In the genomic region with DNA sequence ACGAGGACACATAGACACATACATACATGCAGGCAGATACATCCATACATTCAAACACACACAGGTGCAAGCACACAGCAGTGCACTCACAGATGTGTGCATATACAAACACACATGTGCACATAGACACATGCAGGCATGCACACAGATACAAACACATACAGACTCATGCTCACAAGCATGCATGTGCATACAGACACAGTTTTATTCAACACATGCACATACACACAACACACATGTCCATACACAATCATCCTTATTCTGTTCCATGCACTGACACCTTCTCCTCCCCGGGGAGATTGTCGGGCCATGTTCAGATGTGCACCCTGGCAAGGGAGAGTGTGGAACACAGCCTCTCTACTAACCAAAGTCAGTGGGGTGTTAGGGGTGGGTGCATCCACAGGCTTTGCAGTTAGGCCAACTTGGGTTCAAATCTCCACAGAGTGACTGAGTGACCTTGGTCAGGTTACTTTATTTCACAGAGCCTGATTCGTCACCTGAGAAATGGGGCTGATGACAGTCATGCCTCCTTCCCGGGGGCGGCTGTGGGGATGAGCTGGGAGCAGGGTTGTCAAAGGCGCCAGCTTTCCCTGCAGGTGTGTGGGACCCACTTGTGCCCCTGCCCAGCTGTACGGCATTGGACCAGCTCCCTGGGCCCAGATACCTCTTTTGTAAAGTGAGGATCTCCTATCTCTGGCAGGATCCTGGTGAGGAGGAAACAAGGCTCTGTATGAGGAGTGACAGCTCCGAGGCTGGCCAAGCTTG, we compare ENCODE assay signal across 20 cellular contexts.
"Had no signal": no experiment of that assay in that cellular context is flagged by ENCODE, and none has a peak within 500 bp of the region (broad histone marks: within the 10 kb centered on the region; RNA-seq: fewer than 3 reads in every experiment).

No MANE protein-coding gene starts in this region.

- ATAC-seq: esophagus mucosa; left cardiac atrium; naive thymus-derived CD8-positive, alpha-beta T cell; sciatic nerve; upper lobe of right lung had no signal

- H3K4me1 ChIP-seq: prostate gland had no signal

- H3K27me3 ChIP-seq: spleen, upper lobe of right lung had no signal

- DNase-seq: activated CD4-positive, alpha-beta memory T cell treated with anti-CD3 and anti-CD28 coated beads, Interleukin-2, amount 10 ng/mL, durations not matched to agents 7 days and 5 days; activated CD4-positive, CD25-positive, alpha-beta regulatory T cell treated with anti-CD3 and anti-CD28 coated beads, Interleukin-2, amount 50 U/mL, for 72 hours; activated naive CD4-positive, alpha-beta T cell treated with anti-CD3 and anti-CD28 coated beads, Interleukin-2, amount 10 ng/mL, durations not matched to agents 7 days and 5 days; hypothalamus; immature natural killer cell; left cardiac atrium; naive thymus-derived CD8-positive, alpha-beta T cell; nucleus accumbens; spleen; stimulated activated CD4-positive, alpha-beta T cell treated with anti-CD3 and anti-CD28 coated beads, Interleukin-2, amount 100 ng/mL, for 24 hours; stimulated activated naive CD4-positive, alpha-beta T cell treated with Interleukin-2 at 50 U/mL for 16 hours; SW 1271; upper lobe of right lung had no signal

- H3K27ac ChIP-seq: prostate gland, spleen, upper lobe of right lung had no signal

- H3K27ac Mint-ChIP-seq: activated naive CD4-positive, alpha-beta T cell treated with anti-CD3 and anti-CD28 coated beads, Interleukin-2, amount 10 ng/mL, durations not matched to agents 7 days and 5 days had no signal

- H3K27me3 Mint-ChIP-seq: activated CD4-positive, alpha-beta memory T cell treated with anti-CD3 and anti-CD28 coated beads, Interleukin-2, amount 10 ng/mL, durations not matched to agents 7 days and 5 days; activated naive CD4-positive, alpha-beta T cell treated with anti-CD3 and anti-CD28 coated beads, Interleukin-2, amount 10 ng/mL, durations not matched to agents 7 days and 5 days; brain; naive thymus-derived CD8-positive, alpha-beta T cell had no signal

- H3K9me3 ChIP-seq: prostate gland, spleen, upper lobe of right lung had no signal

- H3K4me3 ChIP-seq: lung, prostate gland, spleen, upper lobe of right lung had no signal

- H3K36me3 ChIP-seq: prostate gland, upper lobe of right lung had no signal

- H3K9me3 Mint-ChIP-seq: activated CD4-positive, alpha-beta memory T cell treated with anti-CD3 and anti-CD28 coated beads, Interleukin-2, amount 10 ng/mL, durations not matched to agents 7 days and 5 days; activated naive CD4-positive, alpha-beta T cell treated with anti-CD3 and anti-CD28 coated beads, Interleukin-2, amount 10 ng/mL, durations not matched to agents 7 days and 5 days; activated T-helper 2 cell treated with anti-CD3 and anti-CD28 coated beads, Interferon-gamma antibody, Interleukin-2, Interleukin-4, amounts not matched to agents 10 μg/mL and 5 μg/mL and 100 μg/mL, durations not matched to agents 14 hours and 24 hours and 36 hours; brain; immature natural killer cell; naive thymus-derived CD8-positive, alpha-beta T cell had no signal

- H3K4me3 Mint-ChIP-seq: activated CD4-positive, alpha-beta memory T cell treated with anti-CD3 and anti-CD28 coated beads, Interleukin-2, amount 10 ng/mL, durations not matched to agents 7 days and 5 days; activated naive CD4-positive, alpha-beta T cell treated with anti-CD3 and anti-CD28 coated beads, Interleukin-2, amount 10 ng/mL, durations not matched to agents 7 days and 5 days; brain; immature natural killer cell; naive thymus-derived CD8-positive, alpha-beta T cell had no signal

- FAIRE-seq: endometrium had no signal
